Comparison of ENCODE assay signal across 8 cellular contexts in the genomic region with DNA sequence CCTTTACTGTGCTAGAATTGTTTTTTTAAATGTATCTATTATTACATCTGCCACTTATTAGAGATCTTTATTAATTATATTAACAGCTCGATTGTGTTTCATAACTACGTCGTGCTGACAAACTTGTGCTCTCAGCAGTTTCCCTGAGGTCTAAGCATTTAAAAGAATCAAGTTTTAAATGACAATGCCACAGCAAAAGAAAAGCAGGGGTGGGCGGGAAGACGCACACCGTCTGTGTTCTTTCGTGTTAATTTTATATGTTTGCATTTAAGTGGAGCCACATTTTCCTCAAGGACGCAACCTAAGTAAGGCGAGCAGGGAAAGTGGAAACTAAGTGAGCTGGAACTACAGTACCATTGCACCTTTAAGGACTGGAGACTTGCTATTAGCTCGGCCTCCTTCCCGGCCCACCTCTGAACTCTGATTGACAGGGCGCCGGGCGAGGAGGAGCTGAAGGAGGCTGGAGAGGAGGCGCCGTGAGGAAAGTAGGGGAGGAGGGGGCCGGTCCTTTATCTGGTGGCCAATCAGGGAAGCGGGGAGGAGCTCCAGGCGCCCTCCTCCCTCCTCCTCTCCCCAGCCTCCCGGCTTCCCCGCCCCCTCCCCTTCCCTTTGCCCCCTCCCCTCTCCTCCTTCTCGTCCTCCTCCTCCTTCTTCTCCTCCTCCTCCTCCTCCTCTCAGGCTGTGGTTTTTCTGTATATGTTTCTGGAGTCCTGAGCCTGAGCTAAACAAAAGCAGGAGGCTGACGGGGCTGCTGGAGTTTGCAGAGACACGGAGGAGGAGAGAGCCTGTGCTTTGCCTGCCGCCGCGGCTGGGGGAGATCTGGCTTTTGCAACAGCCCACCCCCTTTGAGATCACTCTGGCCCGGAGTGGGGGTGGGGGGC. TPM values are rescaled to one million over a fixed set of nuclear protein-coding genes. Genes with fewer than 3 reads are reported as not detected.
DNase-seq lines count a peak whose midpoint lies in the region; ATAC-seq and TF ChIP-seq lines count a peak whose summit lies in the region.

A gene (plus strand): TSS at position 724 of the 881 bp plus-strand sequence.

- TF ChIP-seq CTCF in HFF-Myc (IDR thresholded peaks at IDR 0.05; ENCODE audit: low read depth, low read length, missing control alignments) (no peak), NB4 (IDR thresholded peaks at IDR 0.05; ENCODE audit: low read depth, low read length) (no peak), SK-N-SH (IDR thresholded peaks at IDR 0.05) (no peak), glutamatergic neuron (IDR thresholded peaks at IDR 0.05; ENCODE audit: partially characterized antibody, unreplicated experiment) (no peak)

- peaks cover 5% of the 10 kb centered on the region for H3F3A ChIP-seq in SK-N-SH (replicated peaks; ENCODE audit: insufficient read depth)

- ATAC-seq in activated naive CD8-positive, alpha-beta T cell treated with anti-CD3 and anti-CD28 coated beads, Interleukin-2, amount 10 ng/mL, durations not matched to agents 7 days and 5 days (ENCODE audit: low read depth), result peak; percentile 100

- no peak for TF ChIP-seq POLR2A in NB4 (IDR thresholded peaks at IDR 0.05; ENCODE audit: extremely low read depth, insufficient read length)

- peak within 1 kb of the TSS; percentile 71 for H3K4me3 Mint-ChIP-seq in activated naive CD8-positive, alpha-beta T cell treated with anti-CD3 and anti-CD28 coated beads, Interleukin-2, amount 10 ng/mL, durations not matched to agents 7 days and 5 days
- peak within 1 kb of the TSS; percentile 100 for H3K4me3 Mint-ChIP-seq in glutamatergic neuron (ENCODE audit: unreplicated experiment)

- no peaks in the 10 kb centered on the region; the same call in 1 of the 2 replicates for H3K9me2 ChIP-seq in SK-N-SH

- H2AFZ ChIP-seq in SK-N-SH (ENCODE audit: low read depth), result peak within 1 kb of the TSS; percentile 90

- H3K27ac Mint-ChIP-seq in activated naive CD8-positive, alpha-beta T cell treated with anti-CD3 and anti-CD28 coated beads, Interleukin-2, amount 10 ng/mL, durations not matched to agents 7 days and 5 days, result no peak within 1 kb of the TSS
- peak within 1 kb of the TSS; percentile 98 for H3K27ac Mint-ChIP-seq in glutamatergic neuron (ENCODE audit: unreplicated experiment)

- peak within 1 kb of the TSS; percentile 78 for H3K4me2 ChIP-seq in SK-N-SH

- H3K9me3 ChIP-seq in ES-I3 (ENCODE audit: control insufficient read depth, insufficient read depth, low read length), result no peaks in the 10 kb centered on the region
- no peaks in the 10 kb centered on the region for H3K9me3 ChIP-seq in SK-N-SH

- H3K79me2 ChIP-seq in SK-N-SH (ENCODE audit: insufficient read depth), result peaks cover 30% of the 10 kb centered on the region

- CTCF ChIA-PET in SK-N-SH (lab: Yijun Ruan, JAX), result interaction anchor here (0.7 to 1.9 kb wide), 7 partner anchors 10 to 229 kb away, joined by 3 to 6 read pairs (median 3); no protein-coding TSS in a partner anchor

- peaks cover 4% of the 10 kb centered on the region for H3K4me1 Mint-ChIP-seq in activated naive CD8-positive, alpha-beta T cell treated with anti-CD3 and anti-CD28 coated beads, Interleukin-2, amount 10 ng/mL, durations not matched to agents 7 days and 5 days
- H3K4me1 Mint-ChIP-seq in glutamatergic neuron (ENCODE audit: low read depth, unreplicated experiment), result peaks cover 13% of the 10 kb centered on the region

- H3K4me1 ChIP-seq in ES-I3 (ENCODE audit: insufficient read depth, low read length), result peaks cover 21% of the 10 kb centered on the region
- H3K4me1 ChIP-seq in SK-N-SH (ENCODE audit: control insufficient read depth in 1 of 2, insufficient read depth in 2 of 2, low read depth in 1 of 2, low read length in 1 of 2), result peaks cover 0 to 14% of the 10 kb centered on the region in 2 experiments; a peak in 1 of 4 replicates

- H3K36me3 Mint-ChIP-seq in activated naive CD8-positive, alpha-beta T cell treated with anti-CD3 and anti-CD28 coated beads, Interleukin-2, amount 10 ng/mL, durations not matched to agents 7 days and 5 days, result no peaks in the 10 kb centered on the region
- no peaks in the 10 kb centered on the region for H3K36me3 Mint-ChIP-seq in glutamatergic neuron (ENCODE audit: unreplicated experiment)

- peak; percentile 97 for DNase-seq in HFF-Myc (ENCODE audit: extremely low read depth, low read depth)
- peak; percentile 93 for DNase-seq in NB4 (ENCODE audit: low read depth)
- DNase-seq in SK-N-SH, result peak; percentile 91
- DNase-seq in activated naive CD8-positive, alpha-beta T cell treated with anti-CD3 and anti-CD28 coated beads, Interleukin-2, amount 10 ng/mL, durations not matched to agents 7 days and 5 days, result peak; percentile 67
- peak; percentile 94 for DNase-seq in glutamatergic neuron
- DNase-seq in occipital lobe (lab: John Stamatoyannopoulos, UW), result peak; percentile 97
- DNase-seq in superior temporal gyrus (ENCODE audit: extremely low spot score), result peak; percentile 97

- no peaks in the 10 kb centered on the region; the same call in 1 of the 2 replicates for H4K20me1 ChIP-seq in SK-N-SH (ENCODE audit: insufficient read depth)

- H3K9ac ChIP-seq in ES-I3 (ENCODE audit: low read depth, low read length) (peak within 1 kb of the TSS; percentile 82), SK-N-SH (peak within 1 kb of the TSS; percentile 66)

- H3K4me3 ChIP-seq in HFF-Myc (replicated peaks; ENCODE audit: low read depth, low read length) (peak within 1 kb of the TSS; percentile 91), NB4 (ENCODE audit: low read depth, low read length) (peak within 1 kb of the TSS; percentile 49), SK-N-SH (ENCODE audit: low read depth in 2 of 2, low read length in 1 of 2) (peak within 1 kb of the TSS; percentile 76 to 88)

- no peaks in the 10 kb centered on the region for H3K27me3 ChIP-seq in SK-N-SH (ENCODE audit: insufficient read depth)

- no peak; a peak in 1 of 4 replicates for TF ChIP-seq EP300 in SK-N-SH (IDR thresholded peaks at IDR 0.05; ENCODE audit: borderline replicate concordance in 1 of 2, low read depth in 1 of 2, low read length in 1 of 2)

- no peak for TF ChIP-seq RAD21 in SK-N-SH (IDR thresholded peaks at IDR 0.05; ENCODE audit: low read length)

- H3K27me3 Mint-ChIP-seq in activated naive CD8-positive, alpha-beta T cell treated with anti-CD3 and anti-CD28 coated beads, Interleukin-2, amount 10 ng/mL, durations not matched to agents 7 days and 5 days, result peaks cover 30% of the 10 kb centered on the region
- H3K27me3 Mint-ChIP-seq in glutamatergic neuron (ENCODE audit: unreplicated experiment), result peaks cover 8% of the 10 kb centered on the region

- H3K27ac ChIP-seq in SK-N-SH (ENCODE audit: low read depth in 2 of 2, low read length in 1 of 2), result peak within 1 kb of the TSS; percentile 68 to 93

- POLR2A ChIA-PET in SK-N-SH (lab: Yijun Ruan, JAX), result no interaction called here
- POLR2A ChIA-PET in activated naive CD8-positive, alpha-beta T cell treated with anti-CD3 and anti-CD28 coated beads, Interleukin-2, amount 10 ng/mL, durations not matched to agents 7 days and 5 days (lab: Charles Lee), result interaction anchor here (0.6 kb wide), 1 partner anchor 102 kb away, joined by 4 read pairs; no protein-coding TSS in a partner anchor

- H3K9me3 Mint-ChIP-seq in activated naive CD8-positive, alpha-beta T cell treated with anti-CD3 and anti-CD28 coated beads, Interleukin-2, amount 10 ng/mL, durations not matched to agents 7 days and 5 days, result peaks cover 3% of the 10 kb centered on the region
- H3K9me3 Mint-ChIP-seq in glutamatergic neuron (ENCODE audit: unreplicated experiment), result peaks cover 6% of the 10 kb centered on the region

- no peaks in the 10 kb centered on the region for H3K36me3 ChIP-seq in ES-I3 (ENCODE audit: insufficient read depth, low read length)
- H3K36me3 ChIP-seq in SK-N-SH (replicated peaks in 1 of 2; ENCODE audit: control insufficient read depth in 1 of 2, insufficient read depth in 2 of 2, low read length in 1 of 2), result peaks cover 0 to 2% of the 10 kb centered on the region in 2 experiments

- WGBS in SK-N-SH (ENCODE audit: low lambda C conversion rate), result 2% methylated on average over 27 of the region's 28 CpGs

TF ChIP-seq in SK-N-SH, 30 proteins besides CTCF, POLR2A, EP300 and RAD21 (continues in another document):
- TF ChIP-seq NFIC (IDR thresholded peaks at IDR 0.05; ENCODE audit: borderline replicate concordance) (no peak), TAF1 (IDR thresholded peaks at IDR 0.05; ENCODE audit: borderline replicate concordance, low read depth, low read length) (peak; percentile 74), POLR2AphosphoS5 (IDR thresholded peaks at IDR 0.05; ENCODE audit: low read depth, low read length) (peak; percentile 77), FOXJ3 (CRISPR knock-in tag; IDR thresholded peaks at IDR 0.05) (no peak)
- TF ChIP-seq, protein P1, sequence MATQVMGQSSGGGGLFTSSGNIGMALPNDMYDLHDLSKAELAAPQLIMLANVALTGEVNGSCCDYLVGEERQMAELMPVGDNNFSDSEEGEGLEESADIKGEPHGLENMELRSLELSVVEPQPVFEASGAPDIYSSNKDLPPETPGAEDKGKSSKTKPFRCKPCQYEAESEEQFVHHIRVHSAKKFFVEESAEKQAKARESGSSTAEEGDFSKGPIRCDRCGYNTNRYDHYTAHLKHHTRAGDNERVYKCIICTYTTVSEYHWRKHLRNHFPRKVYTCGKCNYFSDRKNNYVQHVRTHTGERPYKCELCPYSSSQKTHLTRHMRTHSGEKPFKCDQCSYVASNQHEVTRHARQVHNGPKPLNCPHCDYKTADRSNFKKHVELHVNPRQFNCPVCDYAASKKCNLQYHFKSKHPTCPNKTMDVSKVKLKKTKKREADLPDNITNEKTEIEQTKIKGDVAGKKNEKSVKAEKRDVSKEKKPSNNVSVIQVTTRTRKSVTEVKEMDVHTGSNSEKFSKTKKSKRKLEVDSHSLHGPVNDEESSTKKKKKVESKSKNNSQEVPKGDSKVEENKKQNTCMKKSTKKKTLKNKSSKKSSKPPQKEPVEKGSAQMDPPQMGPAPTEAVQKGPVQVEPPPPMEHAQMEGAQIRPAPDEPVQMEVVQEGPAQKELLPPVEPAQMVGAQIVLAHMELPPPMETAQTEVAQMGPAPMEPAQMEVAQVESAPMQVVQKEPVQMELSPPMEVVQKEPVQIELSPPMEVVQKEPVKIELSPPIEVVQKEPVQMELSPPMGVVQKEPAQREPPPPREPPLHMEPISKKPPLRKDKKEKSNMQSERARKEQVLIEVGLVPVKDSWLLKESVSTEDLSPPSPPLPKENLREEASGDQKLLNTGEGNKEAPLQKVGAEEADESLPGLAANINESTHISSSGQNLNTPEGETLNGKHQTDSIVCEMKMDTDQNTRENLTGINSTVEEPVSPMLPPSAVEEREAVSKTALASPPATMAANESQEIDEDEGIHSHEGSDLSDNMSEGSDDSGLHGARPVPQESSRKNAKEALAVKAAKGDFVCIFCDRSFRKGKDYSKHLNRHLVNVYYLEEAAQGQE (IDR thresholded peaks at IDR 0.05; ENCODE audit: low read depth, low read length), result 0 out of 2 replicates have a peak, but pooled peaks have one; percentile 30

RNA-seq across cellular contexts. Expression of the gene that starts here (rescaled TPM):
- 25.3 and 27.0 TPM in 2 replicates for polyA plus RNA-seq in SK-N-SH (2012; rRNA removed)
- polyA plus RNA-seq in SK-N-SH (2012; cell fraction: cytosol; rRNA removed), result 18.4 and 24.2 TPM in 2 replicates
- polyA plus RNA-seq in SK-N-SH (2012; cell fraction: nucleus; rRNA removed), result 14.8 and 23.2 TPM in 2 replicates
- total RNA-seq in activated naive CD8-positive, alpha-beta T cell treated with anti-CD3 and anti-CD28 coated beads, Interleukin-2, amount 10 ng/mL, durations not matched to agents 7 days and 5 days, result under 1 TPM; 0.11 to 0.51 TPM
- total RNA-seq in glutamatergic neuron (ENCODE audit: unreplicated experiment), result 98.7 TPM
- 169 TPM for total RNA-seq in occipital lobe

Comparison
In these comparisons a context has a peak if more than half of its experiments do, and no peak if none do; other contexts are left out.
1. Peak in every context shown above with its lines: DNase-seq, ATAC-seq, H3K4me3 ChIP-seq and H3K27ac ChIP-seq.
2. RNA of the gene that starts here (total RNA-seq): 169 TPM in occipital lobe (single experiment) and 98.7 TPM in glutamatergic neuron (single experiment); 0.11 to 0.51 TPM in activated naive CD8-positive, alpha-beta T cell treated with anti-CD3 and anti-CD28 coated beads, Interleukin-2, amount 10 ng/mL, durations not matched to agents 7 days and 5 days; every median in the first group is over 10 times any median in the second.
3. Peak in DNase-seq and ATAC-seq in activated naive CD8-positive, alpha-beta T cell treated with anti-CD3 and anti-CD28 coated beads, Interleukin-2, amount 10 ng/mL, durations not matched to agents 7 days and 5 days; RNA of the gene not detected or under 1 TPM.